ENCODE assay signal across 8 cellular contexts in genomic region chr1:209860293-209860881, GRCh38. TPM values are rescaled to one million over a fixed set of nuclear protein-coding genes. Genes with fewer than 3 reads are reported as not detected.
DNase-seq lines count a peak whose midpoint lies in the region; ATAC-seq and TF ChIP-seq lines count a peak whose summit lies in the region.

No MANE protein-coding gene starts in this region.

- TF ChIP-seq CTCF in WTC11 (IDR thresholded peaks at IDR 0.05) (peak; percentile 76), cardiac fibroblast (IDR thresholded peaks at IDR 0.05; ENCODE audit: low read depth, low read length) (peak; percentile 91)

- ATAC-seq in GM18870 (IDR thresholded peaks at IDR 0.05; ENCODE audit: unreplicated experiment) (peak; percentile 88), HG03097 (IDR thresholded peaks at IDR 0.05; ENCODE audit: low FRiP score, unreplicated experiment) (peak; percentile 92), WTC11 (peak; percentile 70)

- H3K36me3 Mint-ChIP-seq in WTC11, result 0 out of 2 replicates have a peak, but pooled peaks cover 4% of the 10 kb centered on the region

- no peak overlapping the region for H3K4me3 ChIP-seq in cardiac fibroblast (replicated peaks in 1 of 2; ENCODE audit: low read depth in 2 of 2, low read length in 2 of 2)

- H3K27ac Mint-ChIP-seq in WTC11, result no peak overlapping the region

- H3K4me3 Mint-ChIP-seq in WTC11, result no peak overlapping the region

- H3K4me1 Mint-ChIP-seq in WTC11, result peaks cover 33% of the 10 kb centered on the region

- CTCF ChIA-PET in WTC11 (lab: Charles Lee), result interaction anchor here (0.5 to 4.1 kb wide), 22 partner anchors 10 to 1395 kb away, joined by 3 to 16 read pairs (median 3); partner anchors contain the start of genes SYT14 and UTP25

- POLR2A ChIA-PET in WTC11 (lab: Charles Lee), result interaction anchor here (1.4 kb wide), 1 partner anchor 10 kb away, joined by 10 read pairs; no protein-coding TSS in a partner anchor

- H3K27me3 Mint-ChIP-seq in WTC11 (ENCODE audit: low read depth), result no peaks in the 10 kb centered on the region

- DNase-seq in AML-193 (lab: John Stamatoyannopoulos, UW), result peak; percentile 53 to 65
- DNase-seq in NCI-H2196 treated with DMSO at 0.1 percent for 48 hours (lab: John Stamatoyannopoulos, UW; ENCODE audit: unreplicated experiment), result peak; percentile 64
- peak; percentile 89 for DNase-seq in WTC11 (ENCODE audit: low spot score)
- DNase-seq in cardiac fibroblast (ENCODE audit: low read depth in 2 of 2), result peak; percentile 93 to 95
- peak; percentile 71 for DNase-seq in kidney glomerular epithelial cell (lab: John Stamatoyannopoulos, UW)
- peak; percentile 69 for DNase-seq in stimulated activated CD4-positive, alpha-beta T cell treated with anti-CD3 and anti-CD28 coated beads, Interleukin-4, amount 100 ng/mL, for 1 hour

- peaks cover 5% of the 10 kb centered on the region for H3K9me3 Mint-ChIP-seq in WTC11

TF ChIP-seq in WTC11, 78 proteins besides CTCF, POLR2A, EP300 and RAD21:
- TF ChIP-seq ZBTB21 (CRISPR knock-in tag; IDR thresholded peaks at IDR 0.05; ENCODE audit: borderline replicate concordance) (no peak), ZNF317 (CRISPR knock-in tag; IDR thresholded peaks at IDR 0.05; ENCODE audit: borderline replicate concordance, low read depth) (no peak), MXD4 (CRISPR knock-in tag; IDR thresholded peaks at IDR 0.05; ENCODE audit: borderline replicate concordance) (no peak), GRHL2 (CRISPR knock-in tag; IDR thresholded peaks at IDR 0.05; ENCODE audit: insufficient replicate concordance, severe bottlenecking) (no peak), ESRRA (CRISPR knock-in tag; IDR thresholded peaks at IDR 0.05; ENCODE audit: borderline replicate concordance) (no peak), E2F4 (CRISPR knock-in tag; IDR thresholded peaks at IDR 0.05; ENCODE audit: borderline replicate concordance, low read depth) (no peak)

RNA-seq across cellular contexts. Expression of gene UTP25, which starts 32.6 kb away (rescaled TPM):
- 4.8 to 5.5 TPM (median 5.3 TPM) in 3 replicates for total RNA-seq in WTC11 (2021)

RNA-seq across cellular contexts. Expression of gene IRF6, which starts 54.4 kb away (rescaled TPM):
- 16.6 to 17.9 TPM (median 17.2 TPM) in 3 replicates for total RNA-seq in WTC11 (2021)
